In the genomic region with DNA sequence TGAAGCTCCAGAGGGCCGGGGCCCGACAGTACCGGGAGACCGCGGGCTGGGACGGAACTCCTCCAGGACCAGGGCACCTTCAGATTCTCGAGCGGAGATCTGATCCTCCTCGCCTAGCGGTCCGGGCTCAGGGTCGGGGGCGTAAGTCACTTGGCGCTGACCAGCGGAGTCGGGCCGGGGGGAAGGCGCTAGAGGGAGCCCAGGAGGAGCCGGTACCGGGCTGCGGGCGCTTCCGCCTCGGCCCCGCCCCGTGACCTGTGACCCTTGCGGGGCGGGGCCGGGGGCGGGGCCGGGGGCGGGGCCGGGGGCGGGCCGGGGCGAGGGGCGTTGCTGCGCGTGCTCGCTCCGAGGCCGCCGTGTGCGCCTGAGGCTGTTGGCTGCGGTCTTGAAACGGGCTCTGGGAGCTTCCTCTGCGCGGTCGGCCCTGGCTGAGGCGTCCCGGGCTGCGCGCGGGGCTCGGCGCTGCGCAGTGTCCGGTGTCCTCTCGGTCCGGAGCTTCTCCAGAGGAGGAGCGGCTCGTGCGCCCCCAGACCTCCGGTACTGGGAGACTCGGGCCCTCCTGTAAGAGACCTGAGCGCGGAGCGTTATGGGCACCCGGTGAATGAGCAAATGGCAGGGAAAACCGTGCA, we compare ENCODE assay signal across 8 cellular contexts. TPM values are rescaled to one million over a fixed set of nuclear protein-coding genes. Genes with fewer than 3 reads are reported as not detected.
DNase-seq lines count a peak whose midpoint lies in the region; ATAC-seq and TF ChIP-seq lines count a peak whose summit lies in the region.

Gene ARSA, minus strand, starts transcription at position 239 of the 629 bp plus-strand sequence. CDS start 373 bp downstream, outside the sequence.

- H3K9me3 ChIP-seq in SJSA1 (replicated peaks), result peaks cover 7% of the 10 kb centered on the region; the same call in 1 of the 2 replicates
- no peaks in the 10 kb centered on the region for H3K9me3 ChIP-seq in suprapubic skin

- peak within 1 kb of the TSS; percentile 83 to 95 (median 90) for H3K4me3 Mint-ChIP-seq in IgD-negative memory B cell

- H3K27ac Mint-ChIP-seq in IgD-negative memory B cell, result peak within 1 kb of the TSS; percentile 22 to 89 (median 81)

- 2% methylated on average over 10 of the region's 70 CpGs for WGBS in suprapubic skin

- peak; percentile 71 for ATAC-seq in GM21423 (IDR thresholded peaks at IDR 0.05; ENCODE audit: unreplicated experiment)

- DNase-seq in DMS 273 treated with DMSO at 0.1 percent for 48 hours (lab: John Stamatoyannopoulos, UW) (peak; percentile 24), SJSA1 (ENCODE audit: low read depth in 1 of 2, low spot score in 2 of 2) (peak; percentile 70 to 86), globus pallidus (ENCODE audit: low spot score) (peak; percentile 79), occipital lobe (lab: John Stamatoyannopoulos, UW) (peak; percentile 80), suprapubic skin (ENCODE audit: low spot score in 2 of 2) (peak; percentile 88 to 91)
- DNase-seq in activated naive CD4-positive, alpha-beta T cell treated with Interleukin-2 at 50 U/mL for 16 hours, result peak; percentile 74

- H3K4me3 ChIP-seq in SJSA1 (peak within 1 kb of the TSS; percentile 84), suprapubic skin (peak within 1 kb of the TSS; percentile 87)

- TF ChIP-seq CTCF in suprapubic skin (IDR thresholded peaks at IDR 0.05), result peak in 1 of 2 donors; percentile 25

- H3K27me3 Mint-ChIP-seq in IgD-negative memory B cell, result no peaks in the 10 kb centered on the region

- no peak for TF ChIP-seq EP300 in suprapubic skin (IDR thresholded peaks at IDR 0.05)

- H3K4me1 Mint-ChIP-seq in IgD-negative memory B cell, result peaks cover 0 to 10% (median 8%) of the 10 kb centered on the region in 3 donors

- TF ChIP-seq POLR2A in suprapubic skin (IDR thresholded peaks at IDR 0.05), result no peak

- H3K36me3 Mint-ChIP-seq in IgD-negative memory B cell, result no peaks in the 10 kb centered on the region

- peaks cover 1% of the 10 kb centered on the region; the same call in 1 of the 2 replicates for H3K27me3 ChIP-seq in SJSA1 (replicated peaks)
- no peaks in the 10 kb centered on the region for H3K27me3 ChIP-seq in suprapubic skin

- H3K9me3 Mint-ChIP-seq in IgD-negative memory B cell, result no peaks in the 10 kb centered on the region

- H3K4me1 ChIP-seq in SJSA1 (replicated peaks) (peaks cover 20% of the 10 kb centered on the region), suprapubic skin (peaks cover 35% of the 10 kb centered on the region)

- H3K27ac ChIP-seq in SJSA1, result peak within 1 kb of the TSS; percentile 36
- peak within 1 kb of the TSS; percentile 68 for H3K27ac ChIP-seq in suprapubic skin

- H3K36me3 ChIP-seq in SJSA1 (peaks cover 9% of the 10 kb centered on the region; the same call in 1 of the 2 replicates), suprapubic skin (peaks cover 12% of the 10 kb centered on the region)

RNA-seq across cellular contexts. Expression of gene ARSA, which starts in this region (rescaled TPM):
- 11.5 TPM for polyA plus RNA-seq in IgD-negative memory B cell
- 20.2 and 22.7 TPM in 2 replicates for total RNA-seq in SJSA1 (2014; rRNA removed; shearing (Covaris generic))
- total RNA-seq in occipital lobe (6.9 TPM), suprapubic skin (10 to 100 TPM; 37.0 to 51.3 (median 42.2) TPM)

Comparison
In these comparisons a context has a peak if more than half of its experiments do, and no peak if none do; other contexts are left out.
1. Peak in every context shown above with its lines: DNase-seq, ATAC-seq, H3K4me3 ChIP-seq and H3K27ac ChIP-seq.
2. DNase-seq: peak in every context shown above with its lines; median percentile 90 in suprapubic skin; 80 in occipital lobe; 79 in globus pallidus; 78 in SJSA1; 74 in activated naive CD4-positive, alpha-beta T cell treated with Interleukin-2 at 50 U/mL for 16 hours; 24 in DMS 273 treated with DMSO at 0.1 percent for 48 hours.